Comparison of ENCODE assay signal across 22 cellular contexts in the genomic region with DNA sequence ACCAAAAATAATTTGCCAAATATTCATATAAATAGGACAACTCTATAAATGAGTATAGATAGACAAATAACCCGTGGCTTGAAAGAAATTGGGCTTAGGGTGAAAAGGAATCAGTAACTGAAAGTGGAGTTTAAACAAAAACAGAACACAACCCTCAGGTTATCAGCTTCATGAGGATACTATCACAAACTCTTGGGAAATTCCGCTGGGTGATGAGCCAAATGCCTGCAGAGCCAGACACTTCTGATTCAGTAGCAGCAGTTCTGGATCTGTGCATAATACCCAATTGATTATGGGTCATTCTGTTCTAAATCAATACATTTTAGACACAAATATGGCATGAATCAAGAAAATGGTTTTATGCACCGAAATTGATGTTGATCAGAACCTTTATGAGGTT.
DNase-seq lines count a peak whose midpoint lies in the region; ATAC-seq and TF ChIP-seq lines count a peak whose summit lies in the region.
"Had no signal": no experiment of that assay in that cellular context is flagged by ENCODE, and none has a peak within 500 bp of the region (broad histone marks: within the 10 kb centered on the region; RNA-seq: fewer than 3 reads in every experiment).

No MANE protein-coding gene starts in this region.

- H3K27me3 Mint-ChIP-seq in CD8-positive, alpha-beta T cell (ENCODE audit: low read depth), result no peaks in the 10 kb centered on the region
- H3K27me3 Mint-ChIP-seq: CD4-positive, alpha-beta T cell had no signal

- TF ChIP-seq CTCF in CD8-positive, alpha-beta T cell (IDR thresholded peaks at IDR 0.05), result no peak
- no peak for TF ChIP-seq CTCF in spleen (IDR thresholded peaks at IDR 0.05 in 8 of 11, conservative IDR thresholded peaks at IDR 0.05 in 3 of 11)

- H3K9me3 Mint-ChIP-seq in CD8-positive, alpha-beta T cell, result peaks cover 10% of the 10 kb centered on the region

- H3K36me3 Mint-ChIP-seq in CD8-positive, alpha-beta T cell, result peaks cover 35% of the 10 kb centered on the region
- H3K36me3 Mint-ChIP-seq: CD14-positive monocyte had no signal

- H3K4me1 Mint-ChIP-seq in CD8-positive, alpha-beta T cell (ENCODE audit: low read depth), result peaks cover 51% of the 10 kb centered on the region
- H3K4me1 Mint-ChIP-seq: CD14-positive monocyte, GM23338, H9 had no signal

- H3K4me3 Mint-ChIP-seq in CD8-positive, alpha-beta T cell, result no peak overlapping the region
- H3K4me3 Mint-ChIP-seq: CD14-positive monocyte; CD4-positive, alpha-beta T cell; GM23338; H9 had no signal

- TF ChIP-seq POLR2A in spleen (IDR thresholded peaks at IDR 0.05), result no peak

- H3K36me3 ChIP-seq in CD8-positive, alpha-beta T cell (ENCODE audit: insufficient read depth, low read length), result peaks cover 4% of the 10 kb centered on the region
- H3K36me3 ChIP-seq in spleen, result no peaks in the 10 kb centered on the region
- H3K36me3 ChIP-seq: BLaER1 treated with 17β-estradiol and CSF1 and Interleukin-3, amounts not matched to agents 10 nM and 100 nM had no signal

- POLR2A ChIA-PET in CD8-positive, alpha-beta T cell (lab: Charles Lee), result no interaction called here

- CTCF ChIA-PET in CD8-positive, alpha-beta T cell (lab: Charles Lee), result interaction anchor here (1.0 to 1.5 kb wide), 2 partner anchors 18 to 79 kb away, joined by 3 to 4 read pairs; no protein-coding TSS in a partner anchor

- peaks cover 6% of the 10 kb centered on the region for H3K9me3 ChIP-seq in CD8-positive, alpha-beta T cell (ENCODE audit: low read length)
- peaks cover 0 to 13% (median 4%) of the 10 kb centered on the region in 8 donors for H3K9me3 ChIP-seq in spleen
- H3K9me3 ChIP-seq: A549 had no signal

- H3K27me3 ChIP-seq in CD8-positive, alpha-beta T cell (ENCODE audit: insufficient read depth, low read length), result no peaks in the 10 kb centered on the region
- no peaks in the 10 kb centered on the region for H3K27me3 ChIP-seq in spleen (replicated peaks in 1 of 7)
- H3K27me3 ChIP-seq: BE2C; BLaER1 treated with 17β-estradiol and CSF1 and Interleukin-3, amounts not matched to agents 10 nM and 100 nM had no signal

- H3K27ac ChIP-seq in CD8-positive, alpha-beta T cell (ENCODE audit: low read depth, low read length), result no peak overlapping the region
- no peak overlapping the region for H3K27ac ChIP-seq in spleen
- H3K27ac ChIP-seq: A549; BLaER1 treated with 17β-estradiol and CSF1 and Interleukin-3, amounts not matched to agents 10 nM and 100 nM had no signal

- intact Hi-C loops in CD8-positive, alpha-beta T cell (cut with DNase I, micrococcal nuclease), result no loop called here
- intact Hi-C loops in spleen (cut with DNase I; ENCODE audit: low total_unique reads), result no loop called here

- H3K4me1 ChIP-seq in CD8-positive, alpha-beta T cell (ENCODE audit: insufficient read depth, low read length), result no peaks in the 10 kb centered on the region
- H3K4me1 ChIP-seq in spleen, result no peaks in the 10 kb centered on the region
- H3K4me1 ChIP-seq: A549; BLaER1 treated with 17β-estradiol and CSF1 and Interleukin-3, amounts not matched to agents 10 nM and 100 nM had no signal

- DNase-seq in CD8-positive, alpha-beta T cell, result no peak
- peak; percentile 13 for DNase-seq in NCI-H226
- DNase-seq in amniotic epithelial cell (ENCODE audit: low read depth), result peak; percentile 2
- DNase-seq in cerebellum (ENCODE audit: low spot score), result peak; percentile 26
- no peak for DNase-seq in spleen
- DNase-seq in DMS153 (lab: John Stamatoyannopoulos, UW), result no peak
- DNase-seq: 8988T; ACHN; AML-193; BE2C; Calu3; CD4-positive, alpha-beta T cell; COR-L47; DND-41; GF-D8; H9 had no signal

- H3K4me3 ChIP-seq in CD8-positive, alpha-beta T cell (ENCODE audit: low read depth, low read length), result no peak overlapping the region
- H3K4me3 ChIP-seq in spleen, result no peak overlapping the region
- H3K4me3 ChIP-seq: A549; BLaER1 treated with 17β-estradiol and CSF1 and Interleukin-3, amounts not matched to agents 10 nM and 100 nM; GM23338 had no signal

- peak overlapping the region; percentile 22 for H3K27ac Mint-ChIP-seq in CD8-positive, alpha-beta T cell
- H3K27ac Mint-ChIP-seq: CD14-positive monocyte; CD4-positive, alpha-beta T cell; GM23338; H9 had no signal

- no peak for ATAC-seq in CD8-positive, alpha-beta T cell
- no peak for ATAC-seq in GM21423 (IDR thresholded peaks at IDR 0.05; ENCODE audit: unreplicated experiment)
- ATAC-seq: A549, GM23338, HCT116 had no signal

- 77 to 89% (median 85%) methylated on average over 3 of the region's 3 CpGs for WGBS in spleen, 5 donors

Comparison
In these comparisons a context has a peak if more than half of its experiments do, and no peak if none do; other contexts are left out.
1. DNase-seq: peak in NCI-H226 (single experiment), amniotic epithelial cell (single experiment) and cerebellum (single experiment); none in CD8-positive, alpha-beta T cell (0 of 7), spleen (single experiment) and DMS153 (single experiment).